Comparison of ENCODE assay signal across 19 cellular contexts in the genomic region with DNA sequence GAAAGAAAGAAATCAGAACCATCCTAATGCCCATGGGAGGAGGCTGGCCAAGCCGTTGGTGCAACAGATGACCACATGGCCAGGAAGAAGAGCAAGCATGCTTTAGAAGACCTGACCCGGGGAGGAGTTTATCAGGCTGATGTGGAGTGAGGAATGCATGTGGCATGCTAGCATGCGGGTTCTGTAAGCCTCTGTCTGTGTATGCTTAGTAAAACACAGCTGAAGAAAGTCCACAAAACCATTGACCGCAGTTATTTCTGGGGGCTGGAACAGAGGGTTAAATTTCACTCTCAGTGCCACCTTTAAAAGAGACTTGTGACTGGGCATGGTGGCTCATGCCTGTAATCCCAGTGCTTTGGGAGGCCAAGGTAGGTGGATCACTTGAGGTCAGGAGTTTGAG. TPM values are rescaled to one million over a fixed set of nuclear protein-coding genes. Genes with fewer than 3 reads are reported as not detected.
DNase-seq lines count a peak whose midpoint lies in the region; TF ChIP-seq lines count a peak whose summit lies in the region.
"Had no signal": no experiment of that assay in that cellular context is flagged by ENCODE, and none has a peak within 500 bp of the region (broad histone marks: within the 10 kb centered on the region; RNA-seq: fewer than 3 reads in every experiment).

No MANE protein-coding gene starts in this region.

- CTCF ChIA-PET in RWPE1 (lab: Yijun Ruan, JAX) = interaction anchor here (0.6 to 1.1 kb wide), 5 partner anchors 15 to 676 kb away, joined by 3 to 5 read pairs (median 4); no protein-coding TSS in a partner anchor

- POLR2A ChIA-PET in RWPE1 (lab: Yijun Ruan, JAX; ENCODE audit: low non-redundant PET) = interaction anchor here (0.6 kb wide), 1 partner anchor 26 kb away, joined by 3 read pairs; no protein-coding TSS in a partner anchor

- no peak overlapping the region for H3K27ac ChIP-seq in RWPE1
- H3K27ac ChIP-seq: C4-2B, colonic mucosa, parathyroid adenoma had no signal

- DNase-seq in EL = peak; percentile 55
- DNase-seq in RWPE1 (ENCODE audit: low spot score) = peak; percentile 42
- peak; percentile 64 for DNase-seq in fibroblast of peridontal ligament (ENCODE audit: extremely low read depth)
- DNase-seq in renal cortical epithelial cell (ENCODE audit: low read depth) = peak; percentile 66
- DNase-seq in DMS79 treated with DMSO at 0.1 percent for 48 hours (lab: John Stamatoyannopoulos, UW) = no peak
- DNase-seq in SHP77 (lab: John Stamatoyannopoulos, UW) = no peak
- no peak for DNase-seq in NCI-H1436 (lab: John Stamatoyannopoulos, UW)
- DNase-seq: activated CD8-positive, alpha-beta T cell treated with anti-CD3 and anti-CD28 coated beads for 36 hours; activated T-cell treated with anti-CD3 and anti-CD28 coated beads, Interleukin-2, amount 50 U/mL, for 72 hours; colonic mucosa; DMS53; hypothalamus; left colon; NCI-H1930; NCI-H510A; stimulated activated CD4-positive, alpha-beta T cell treated with anti-CD3 and anti-CD28 coated beads, Interleukin-15, amount 100 ng/mL, for 24 hours had no signal

- TF ChIP-seq CTCF in RWPE1 (conservative IDR thresholded peaks at IDR 0.05; ENCODE audit: low read depth) = no peak

RNA-seq across cellular contexts. Expression of gene GFI1B, which starts 19.1 kb away (rescaled TPM):
- not detected in 2 replicates for total RNA-seq in renal cortical epithelial cell
- total RNA-seq: activated CD8-positive, alpha-beta T cell treated with anti-CD3 and anti-CD28 coated beads for 36 hours; epithelial cell of proximal tubule had no signal

RNA-seq across cellular contexts. Expression of gene GTF3C5, which starts 33.2 kb away (rescaled TPM):
- 28.5 and 50.0 TPM in 2 replicates for total RNA-seq in renal cortical epithelial cell

RNA-seq across cellular contexts. Expression of gene TSC1, which starts 53.2 kb away (rescaled TPM):
- total RNA-seq in renal cortical epithelial cell = 15.8 and 48.1 TPM in 2 replicates

Comparison
In these comparisons a context has a peak if more than half of its experiments do, and no peak if none do; other contexts are left out.
1. DNase-seq: peak in EL (single experiment), RWPE1 (single experiment), fibroblast of peridontal ligament (single experiment) and renal cortical epithelial cell (single experiment); none in DMS79 treated with DMSO at 0.1 percent for 48 hours (single experiment), SHP77 (0 of 2) and NCI-H1436 (single experiment).